ENCODE assay signal across 19 cellular contexts in the genomic region with DNA sequence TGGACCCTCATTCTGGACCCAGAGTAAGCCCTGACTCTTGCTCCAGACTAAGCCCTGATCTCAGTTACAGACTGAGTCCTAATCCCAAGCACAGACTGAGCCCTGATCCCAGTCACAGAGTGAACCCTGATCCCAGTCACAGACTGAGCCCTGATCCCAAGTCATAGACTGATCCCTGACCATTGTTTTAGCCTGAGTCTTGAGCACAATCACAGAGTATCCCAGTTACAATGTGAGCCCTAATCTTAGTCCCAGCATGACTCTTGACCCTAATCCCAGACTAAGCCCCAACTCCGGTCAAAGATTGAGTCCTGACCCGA.
DNase-seq lines count a peak whose midpoint lies in the region; ATAC-seq, FAIRE-seq and TF ChIP-seq lines count a peak whose summit lies in the region.
"Had no signal": no experiment of that assay in that cellular context is flagged by ENCODE, and none has a peak within 500 bp of the region (broad histone marks: within the 10 kb centered on the region; RNA-seq: fewer than 3 reads in every experiment).

No MANE protein-coding gene starts in this region.

- H3K36me3 ChIP-seq in BLaER1 (no peaks in the 10 kb centered on the region), RWPE2 (ENCODE audit: low read depth) (no peaks in the 10 kb centered on the region), K562 (ENCODE audit: control insufficient read depth, insufficient read depth, low read length) (no peaks in the 10 kb centered on the region)

- no peak overlapping the region for H2AFZ ChIP-seq in K562 (ENCODE audit: low read depth, low read length)
- H2AFZ ChIP-seq: GM23248 had no signal

- peaks cover 3% of the 10 kb centered on the region for H3K27me3 Mint-ChIP-seq in glutamatergic neuron (ENCODE audit: unreplicated experiment)

- H3K9ac ChIP-seq in BLaER1 (no peak overlapping the region), K562 (ENCODE audit: insufficient read depth in 1 of 2, low read depth in 2 of 2, low read length in 2 of 2) (no peak overlapping the region)
- H3K9ac ChIP-seq: GM23248 had no signal

- TF ChIP-seq EP300 in K562 (IDR thresholded peaks at IDR 0.05; ENCODE audit: low read length): no peak

- H3K27me3 ChIP-seq in BLaER1 (no peaks in the 10 kb centered on the region), RWPE2 (ENCODE audit: insufficient read depth, poor library complexity, severe bottlenecking) (peaks cover 20% of the 10 kb centered on the region), K562 (ENCODE audit: control insufficient read depth in 2 of 2, insufficient read depth in 2 of 2, low read length in 2 of 2) (peaks cover 13 to 44% of the 10 kb centered on the region in 2 experiments; a peak in 4 of 5 replicates)

- CTCF ChIA-PET in K562 (lab: Yijun Ruan, JAX; ENCODE audit: low intra/inter-chr PET ratio): no interaction called here

- no peak overlapping the region for H3K27ac ChIP-seq in BLaER1
- H3K27ac ChIP-seq in RWPE2 (ENCODE audit: poor library complexity, severe bottlenecking): no peak overlapping the region
- H3K27ac ChIP-seq in K562 (ENCODE audit: extremely low read depth, low read depth, low read length): no peak overlapping the region
- H3K27ac ChIP-seq: C4-2B, GM23248 had no signal

- peaks cover 1% of the 10 kb centered on the region for H3K9me3 Mint-ChIP-seq in glutamatergic neuron (ENCODE audit: unreplicated experiment)
- H3K9me3 Mint-ChIP-seq: H9 had no signal

- no peaks in the 10 kb centered on the region for H3K79me2 ChIP-seq in K562 (ENCODE audit: control insufficient read depth, insufficient read depth, low read length)

- 25% methylated on average over 2 of the region's 2 CpGs for WGBS in K562 (ENCODE audit: insufficient coverage, low coverage, missing lambda C conversion rate)

- in situ Hi-C loops in K562 (cut with MboI): no loop called here

- H3K4me3 ChIP-seq in BLaER1 (no peak overlapping the region), RWPE2 (ENCODE audit: severe bottlenecking) (no peak overlapping the region), K562 (no peak overlapping the region)
- H3K4me3 ChIP-seq: GM12878, GM23248 had no signal

- DNase-seq in RWPE2 (ENCODE audit: low spot score) (no peak), K562 (ENCODE audit: extremely low read depth in 1 of 4, low spot score in 3 of 4) (no peak), glutamatergic neuron (no peak), hepatic stellate cell (ENCODE audit: low spot score) (no peak), COLO829 (ENCODE audit: low spot score) (no peak)
- DNase-seq: CD4-positive, CD25-positive, alpha-beta regulatory T cell; CD8-positive, alpha-beta T cell; DMS79; EL; GDM1; GM23248; H9 had no signal

- TF ChIP-seq POLR2A in K562 (conservative IDR thresholded peaks at IDR 0.05): no peak

- H3K27ac Mint-ChIP-seq in glutamatergic neuron (ENCODE audit: unreplicated experiment): no peak overlapping the region
- H3K27ac Mint-ChIP-seq: CD4-positive, CD25-positive, alpha-beta regulatory T cell; CD8-positive, alpha-beta T cell; H9 had no signal

- POLR2A ChIA-PET in K562 (lab: Yijun Ruan, JAX): no interaction called here

- peaks cover 7% of the 10 kb centered on the region for H3K4me1 Mint-ChIP-seq in glutamatergic neuron (ENCODE audit: low read depth, unreplicated experiment)
- H3K4me1 Mint-ChIP-seq: CD4-positive, CD25-positive, alpha-beta regulatory T cell had no signal

- no peak for TF ChIP-seq CTCF in RWPE2 (IDR thresholded peaks at IDR 0.05; ENCODE audit: poor library complexity, severe bottlenecking)
- TF ChIP-seq CTCF in K562 (IDR thresholded peaks at IDR 0.05 in 2 of 3, conservative IDR thresholded peaks at IDR 0.05 in 1 of 3; ENCODE audit: insufficient read depth in 2 of 3, low read depth in 1 of 3, low read length in 3 of 3): no peak
- TF ChIP-seq CTCF in glutamatergic neuron (IDR thresholded peaks at IDR 0.05; ENCODE audit: partially characterized antibody, unreplicated experiment): no peak

- H3K4me1 ChIP-seq in BLaER1 (peaks cover 14% of the 10 kb centered on the region), RWPE2 (ENCODE audit: insufficient read depth, poor library complexity, severe bottlenecking) (no peaks in the 10 kb centered on the region), K562 (replicated peaks in 1 of 2; ENCODE audit: control insufficient read depth in 2 of 2, insufficient read depth in 2 of 2, low read length in 2 of 2) (peaks cover 0 to 10% of the 10 kb centered on the region in 2 experiments; a peak in 3 of 5 replicates)

- H3K36me3 Mint-ChIP-seq in glutamatergic neuron (ENCODE audit: unreplicated experiment): no peaks in the 10 kb centered on the region
- H3K36me3 Mint-ChIP-seq: CD4-positive, CD25-positive, alpha-beta regulatory T cell; CD8-positive, alpha-beta T cell had no signal

- ATAC-seq in RWPE2 (ENCODE audit: low read depth) (0 out of 3 replicates have a peak, but pooled peaks have one; percentile 12), K562 (no peak), HG02678 (IDR thresholded peaks at IDR 0.05; ENCODE audit: unreplicated experiment) (no peak)
- ATAC-seq: CD8-positive, alpha-beta T cell; GM12878; HCT116 had no signal

- H3K4me2 ChIP-seq in BLaER1: 0 out of 2 replicates have a peak overlapping the region, but pooled peaks have one; percentile 7
- H3K4me2 ChIP-seq in K562 (ENCODE audit: insufficient read depth, low read length): no peak overlapping the region

- peak overlapping the region; percentile 25 for H3K4me3 Mint-ChIP-seq in glutamatergic neuron (ENCODE audit: unreplicated experiment)
- H3K4me3 Mint-ChIP-seq: CD4-positive, CD25-positive, alpha-beta regulatory T cell; CD8-positive, alpha-beta T cell; H9 had no signal

- TF ChIP-seq RAD21 in K562 (CRISPR knock-in tag; conservative IDR thresholded peaks at IDR 0.05 in 1 of 2, IDR thresholded peaks at IDR 0.05 in 1 of 2): no peak

- no TSS peak for BruUV-seq in K562 (replicated peaks; lab: Mats Ljungman, UMichigan)

- intact Hi-C loops in K562 (cut with micrococcal nuclease): no loop called here

- no peaks in the 10 kb centered on the region for H3K9me3 ChIP-seq in BLaER1
- H3K9me3 ChIP-seq in RWPE2 (ENCODE audit: severe bottlenecking): no peaks in the 10 kb centered on the region
- no peaks in the 10 kb centered on the region; the same call in 1 of the 2 replicates for H3K9me3 ChIP-seq in K562 (replicated peaks; ENCODE audit: control insufficient read depth, insufficient read depth, low read depth, low read length)

- H4K20me1 ChIP-seq in BLaER1: no peaks in the 10 kb centered on the region
- H4K20me1 ChIP-seq in K562 (replicated peaks; ENCODE audit: control insufficient read depth, insufficient read depth, low read length): 0 out of 2 replicates have a peak, but pooled peaks cover 5% of the 10 kb centered on the region

- no peaks in the 10 kb centered on the region for H3K9me1 ChIP-seq in K562 (ENCODE audit: control insufficient read depth, insufficient read depth, low read length)

- peak; percentile 40 for FAIRE-seq in K562 (lab: Jason Lieb, UNC)
- FAIRE-seq: D721Med, GM12878, GM19239 had no signal

TF ChIP-seq in K562, 482 proteins besides CTCF, POLR2A, EP300 and RAD21:
- TF ChIP-seq SOX6 (IDR thresholded peaks at IDR 0.05) (no peak), JUN (IDR thresholded peaks at IDR 0.05; ENCODE audit: borderline replicate concordance, low read depth, low read length) (no peak), JUN (CRISPR knock-in tag; IDR thresholded peaks at IDR 0.05; ENCODE audit: borderline replicate concordance) (no peak), NRF1 (conservative IDR thresholded peaks at IDR 0.05 in 1 of 2, IDR thresholded peaks at IDR 0.05 in 1 of 2) (no peak), MAZ (CRISPR knock-in tag; conservative IDR thresholded peaks at IDR 0.05 in 1 of 2, IDR thresholded peaks at IDR 0.05 in 1 of 2) (no peak), CCNT2 (IDR thresholded peaks at IDR 0.05; ENCODE audit: borderline replicate concordance, extremely low read depth, insufficient read length, low read depth, low read length) (no peak), ZNF655 (CRISPR knock-in tag; IDR thresholded peaks at IDR 0.05) (no peak), ZBTB8A (IDR thresholded peaks at IDR 0.05; ENCODE audit: partially characterized antibody) (no peak), ETV1 (tag; conservative IDR thresholded peaks at IDR 0.05; ENCODE audit: low read depth) (no peak)
- TF ChIP-seq, protein P1, sequence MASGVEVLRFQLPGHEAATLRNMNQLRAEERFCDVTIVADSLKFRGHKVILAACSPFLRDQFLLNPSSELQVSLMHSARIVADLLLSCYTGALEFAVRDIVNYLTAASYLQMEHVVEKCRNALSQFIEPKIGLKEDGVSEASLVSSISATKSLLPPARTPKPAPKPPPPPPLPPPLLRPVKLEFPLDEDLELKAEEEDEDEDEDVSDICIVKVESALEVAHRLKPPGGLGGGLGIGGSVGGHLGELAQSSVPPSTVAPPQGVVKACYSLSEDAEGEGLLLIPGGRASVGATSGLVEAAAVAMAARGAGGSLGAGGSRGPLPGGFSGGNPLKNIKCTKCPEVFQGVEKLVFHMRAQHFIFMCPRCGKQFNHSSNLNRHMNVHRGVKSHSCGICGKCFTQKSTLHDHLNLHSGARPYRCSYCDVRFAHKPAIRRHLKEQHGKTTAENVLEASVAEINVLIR (CRISPR knock-in tag; IDR thresholded peaks at IDR 0.05): no peak
